In the genomic region with DNA sequence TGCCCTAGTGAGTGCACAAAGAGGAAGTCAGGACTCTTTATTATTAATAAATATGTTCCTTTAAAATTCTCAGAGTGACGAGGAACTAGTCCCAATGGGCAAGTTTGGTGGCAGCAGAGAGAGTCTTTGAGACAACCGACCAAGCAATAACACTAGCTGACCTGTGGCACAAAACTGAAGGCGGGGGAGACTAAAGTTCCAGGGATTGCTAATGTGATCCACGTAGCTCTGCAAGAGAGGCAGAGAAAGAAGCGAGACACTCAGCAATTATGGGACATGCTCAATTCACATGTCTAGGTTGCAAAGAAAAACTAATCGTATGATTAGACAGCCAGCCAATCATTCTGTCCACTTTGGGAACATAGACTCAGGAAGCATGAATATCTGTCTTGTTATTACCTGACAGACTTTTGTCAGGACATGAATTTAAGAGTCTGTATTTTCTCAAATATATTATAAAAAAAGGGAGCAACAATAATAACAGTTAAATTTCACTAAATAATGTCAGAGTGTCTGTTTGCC, we compare ENCODE assay signal across 21 cellular contexts.
A peak's percentile ranks its signal among the peaks of the same experiment; 100 is the strongest.
DNase-seq lines count a peak whose midpoint lies in the region; ATAC-seq and TF ChIP-seq lines count a peak whose summit lies in the region.
"Had no signal": no experiment of that assay in that cellular context is flagged by ENCODE, and none has a peak within 500 bp of the region (broad histone marks: within the 10 kb centered on the region; RNA-seq: fewer than 3 reads in every experiment).

No MANE protein-coding gene starts in this region.

- H2AFZ ChIP-seq in Loucy (ENCODE audit: low read length): peak overlapping the region; percentile 48
- H2AFZ ChIP-seq in neural cell (ENCODE audit: low read depth, low read length): no peak overlapping the region

- no peaks in the 10 kb centered on the region for H3K9me2 ChIP-seq in Loucy (replicated peaks; ENCODE audit: low read depth, low read length)
- H3K9me2 ChIP-seq in neural cell (ENCODE audit: insufficient read depth, low read length): no peaks in the 10 kb centered on the region

- TF ChIP-seq EP300 in neural cell (conservative IDR thresholded peaks at IDR 0.05; ENCODE audit: poor library complexity, severe bottlenecking): peak; percentile 91

- H3K36me3 ChIP-seq in Loucy (ENCODE audit: insufficient read depth, low read length) (no peaks in the 10 kb centered on the region), neural cell (ENCODE audit: insufficient read depth, low read length) (no peaks in the 10 kb centered on the region)

- DNase-seq in NCI-H1105 treated with DMSO at 0.1 percent for 48 hours (lab: John Stamatoyannopoulos, UW) (peak; percentile 58), left colon (no peak), cerebellar nuclear complex (lab: John Stamatoyannopoulos, UW) (no peak), inferior parietal cortex (ENCODE audit: extremely low spot score) (no peak)
- DNase-seq in activated CD8-positive, alpha-beta memory T cell treated with anti-CD3 and anti-CD28 coated beads for 24 hours: no peak
- DNase-seq: C1 segment of cervical spinal cord, DMS79, GDM1, KG1, MM.1S, NCI-H1048, NCI-H187, NCI-H524 treated with DMSO at 0.1 percent for 48 hours, SHP77 treated with DMSO at 0.1 percent for 48 hours had no signal

- H3K9me3 ChIP-seq in Loucy (ENCODE audit: insufficient read depth, low read depth, low read length): no peaks in the 10 kb centered on the region
- H3K9me3 ChIP-seq in neural cell (ENCODE audit: low read length): no peaks in the 10 kb centered on the region
- H3K9me3 ChIP-seq: Caco-2 had no signal

- H3F3A ChIP-seq in Loucy (ENCODE audit: low read depth) (no peaks in the 10 kb centered on the region), neural cell (ENCODE audit: insufficient read depth, low read length, poor library complexity, severe bottlenecking) (no peaks in the 10 kb centered on the region)

- H3K4me1 ChIP-seq in Loucy (ENCODE audit: insufficient read depth, low read length, poor library complexity, severe bottlenecking): no peaks in the 10 kb centered on the region
- H3K4me1 ChIP-seq: Caco-2 had no signal

- no peak for TF ChIP-seq RAD21 in neural cell (conservative IDR thresholded peaks at IDR 0.05)

- no peak overlapping the region for H3K27ac ChIP-seq in neural cell (ENCODE audit: low read length)
- H3K27ac ChIP-seq: RWPE1 had no signal

- ATAC-seq in left colon (peak; percentile 64), GM21723 (IDR thresholded peaks at IDR 0.05; ENCODE audit: unreplicated experiment) (no peak)
- ATAC-seq: Panc1 had no signal

- TF ChIP-seq CTCF in Loucy (conservative IDR thresholded peaks at IDR 0.05; ENCODE audit: low read length) (no peak), neural cell (IDR thresholded peaks at IDR 0.05; ENCODE audit: poor library complexity, severe bottlenecking) (no peak)

- H3K4me3 ChIP-seq in Loucy (ENCODE audit: low read length, poor library complexity, severe bottlenecking) (no peak overlapping the region), neural cell (ENCODE audit: low read length) (no peak overlapping the region)
- H3K4me3 ChIP-seq: GM12878 had no signal

- no peaks in the 10 kb centered on the region for H3K79me2 ChIP-seq in Loucy (ENCODE audit: insufficient read depth, low read length)
- no peaks in the 10 kb centered on the region for H3K79me2 ChIP-seq in neural cell (replicated peaks; ENCODE audit: insufficient read depth, low read length)

- H4K20me1 ChIP-seq in Loucy (ENCODE audit: insufficient read depth, low read length, poor library complexity, severe bottlenecking): no peaks in the 10 kb centered on the region
- no peaks in the 10 kb centered on the region for H4K20me1 ChIP-seq in neural cell (ENCODE audit: insufficient read depth)

- no peak overlapping the region for H3K9ac ChIP-seq in Loucy (ENCODE audit: low read depth, low read length, poor library complexity, severe bottlenecking)
- H3K9ac ChIP-seq in neural cell (ENCODE audit: low read length): no peak overlapping the region

- H3K27me3 ChIP-seq in Loucy (ENCODE audit: insufficient read depth, low read length, poor library complexity, severe bottlenecking): no peaks in the 10 kb centered on the region
- H3K27me3 ChIP-seq in neural cell (ENCODE audit: insufficient read depth, low read depth, low read length): no peaks in the 10 kb centered on the region

- intact Hi-C loops in left colon (cut with DNase I, micrococcal nuclease): loop anchor here in 1 of 2 donors (5.0 kb wide), 1 partner anchor 151 kb away; no protein-coding TSS in a partner anchor

- H3K4me2 ChIP-seq in Loucy (ENCODE audit: low read depth, low read length, poor library complexity, severe bottlenecking): no peak overlapping the region
- H3K4me2 ChIP-seq in neural cell (ENCODE audit: low read length): no peak overlapping the region

TF ChIP-seq in neural cell, 6 proteins besides CTCF, POLR2A, EP300 and RAD21:
- TF ChIP-seq MXI1 (conservative IDR thresholded peaks at IDR 0.05; ENCODE audit: poor library complexity, severe bottlenecking) (peak; percentile 32), SMC3 (conservative IDR thresholded peaks at IDR 0.05; ENCODE audit: poor library complexity) (no peak), TAF1 (IDR thresholded peaks at IDR 0.05; ENCODE audit: low read depth) (no peak), POLR2AphosphoS5 (IDR thresholded peaks at IDR 0.05) (peak; percentile 60), REST (IDR thresholded peaks at IDR 0.05; ENCODE audit: borderline replicate concordance) (no peak)
TF ChIP-seq in neural cell: peak in this region for 2.
